ENCODE assay signal across 11 cellular contexts in genomic region chr12:115374480-115375187, GRCh38.
A peak's percentile ranks its signal among the peaks of the same experiment; 100 is the strongest.
DNase-seq lines count a peak whose midpoint lies in the region; ATAC-seq and TF ChIP-seq lines count a peak whose summit lies in the region.
"Had no signal": no experiment of that assay in that cellular context is flagged by ENCODE, and none has a peak within 500 bp of the region (broad histone marks: within the 10 kb centered on the region; RNA-seq: fewer than 3 reads in every experiment).

No MANE protein-coding gene starts in this region.

- intact Hi-C loops in head of caudate nucleus (cut with DNase I) = no loop called here

- peak overlapping the region; percentile 86 for H2AFZ ChIP-seq in KMS-11 (ENCODE audit: low read depth)
- H2AFZ ChIP-seq in hepatocyte = peak overlapping the region; percentile 17

- ATAC-seq in GM21529 (IDR thresholded peaks at IDR 0.05; ENCODE audit: unreplicated experiment) = peak; percentile 12

- 81% methylated on average over 4 of the region's 4 CpGs for WGBS in hepatocyte (ENCODE audit: low lambda C conversion rate, missing lambda C conversion rate)

- peak overlapping the region; percentile 53; the same call in 1 of the 2 replicates for H3K27ac ChIP-seq in KMS-11
- H3K27ac ChIP-seq in hepatocyte = peak overlapping the region; percentile 83

- H3K9me3 ChIP-seq in hepatocyte (ENCODE audit: low read depth) = no peaks in the 10 kb centered on the region

- H3K4me2 ChIP-seq in KMS-11 = peak overlapping the region; percentile 34
- peak overlapping the region; percentile 18 for H3K4me2 ChIP-seq in hepatocyte

- H3K27me3 ChIP-seq in GM06990 (replicated peaks; ENCODE audit: control insufficient read depth, insufficient read depth, low read length) (no peaks in the 10 kb centered on the region), KMS-11 (ENCODE audit: insufficient read depth, low read depth) (no peaks in the 10 kb centered on the region), hepatocyte (no peaks in the 10 kb centered on the region)

- H3K4me1 ChIP-seq in KMS-11 (ENCODE audit: low read depth, poor library complexity, severe bottlenecking) (peaks cover 16% of the 10 kb centered on the region), hepatocyte (ENCODE audit: insufficient read depth) (peaks cover 34% of the 10 kb centered on the region)

- no peaks in the 10 kb centered on the region for H4K20me1 ChIP-seq in KMS-11 (ENCODE audit: insufficient read depth)
- H4K20me1 ChIP-seq in hepatocyte (ENCODE audit: insufficient read depth, poor library complexity, severe bottlenecking) = no peaks in the 10 kb centered on the region

- TF ChIP-seq CTCF in GM06990 (IDR thresholded peaks at IDR 0.05; ENCODE audit: insufficient read depth, low read length, poor library complexity, severe bottlenecking) (no peak), KMS-11 (conservative IDR thresholded peaks at IDR 0.05; ENCODE audit: low read depth, low read length) (no peak), hepatocyte (IDR thresholded peaks at IDR 0.05; ENCODE audit: poor library complexity) (no peak)

- H3K9ac ChIP-seq in KMS-11 = peak overlapping the region; percentile 56; the same call in 1 of the 2 replicates

- no peaks in the 10 kb centered on the region for H3K9me2 ChIP-seq in hepatocyte (replicated peaks; ENCODE audit: insufficient read depth)

- H3K79me2 ChIP-seq in KMS-11 (ENCODE audit: insufficient read depth, low read depth) = no peaks in the 10 kb centered on the region
- H3K79me2 ChIP-seq in hepatocyte = no peaks in the 10 kb centered on the region

- H3K36me3 ChIP-seq in GM06990 (ENCODE audit: control insufficient read depth, insufficient read depth, low read length) = no peaks in the 10 kb centered on the region
- no peaks in the 10 kb centered on the region for H3K36me3 ChIP-seq in KMS-11 (ENCODE audit: insufficient read depth)
- H3K36me3 ChIP-seq in hepatocyte (replicated peaks; ENCODE audit: insufficient read depth, low read depth) = no peaks in the 10 kb centered on the region

- peak; percentile 12 for DNase-seq in GM06990 (ENCODE audit: extremely low read depth, insufficient read length)
- no peak for DNase-seq in hepatocyte (ENCODE audit: low spot score)
- no peak for DNase-seq in head of caudate nucleus
- no peak for DNase-seq in NCI-H1417 (lab: John Stamatoyannopoulos, UW)
- no peak for DNase-seq in D341Med (ENCODE audit: low spot score)
- DNase-seq in activated naive CD4-positive, alpha-beta T cell treated with anti-CD3 and anti-CD28 coated beads, Interleukin-2, amount 50 U/mL, for 16 hours = no peak
- DNase-seq: CD4-positive, CD25-positive, alpha-beta regulatory T cell; NCI-H146; Right ventricle myocardium superior had no signal

- no peak overlapping the region for H3K4me3 ChIP-seq in GM06990 (replicated peaks; ENCODE audit: low read depth, low read length)
- H3K4me3 ChIP-seq in KMS-11 (IDR thresholded peaks at IDR 0.05; ENCODE audit: insufficient read depth, low read depth, low read length) = no peak overlapping the region
- H3K4me3 ChIP-seq in hepatocyte = no peak overlapping the region
